Comparison of ENCODE assay signal across 19 cellular contexts in the genomic region with DNA sequence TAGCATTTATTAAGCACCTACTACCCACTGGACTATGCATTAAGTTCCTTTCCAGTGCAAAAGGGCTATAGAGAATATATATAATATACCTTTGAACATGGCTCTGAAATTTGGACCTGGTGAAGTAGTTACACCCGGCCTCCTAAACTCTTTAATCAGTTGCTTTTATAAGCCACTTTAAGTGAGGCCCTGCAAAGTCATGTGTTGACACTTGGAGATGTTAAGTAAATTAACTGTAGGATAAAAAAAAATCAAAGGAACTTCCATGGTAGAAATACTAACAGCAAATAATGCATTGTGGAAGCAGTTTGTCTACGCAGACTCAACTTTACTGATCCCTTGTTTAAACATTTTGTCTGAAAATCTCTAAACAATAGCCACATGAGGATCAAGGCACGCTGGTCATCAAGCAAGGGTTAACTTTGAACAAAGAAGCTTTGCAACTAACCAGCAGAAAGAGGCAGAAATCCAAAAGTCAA.
DNase-seq lines count a peak whose midpoint lies in the region; ATAC-seq and TF ChIP-seq lines count a peak whose summit lies in the region.
"Had no signal": no experiment of that assay in that cellular context is flagged by ENCODE, and none has a peak within 500 bp of the region (broad histone marks: within the 10 kb centered on the region; RNA-seq: fewer than 3 reads in every experiment).

No MANE protein-coding gene starts in this region.

- H3K9ac ChIP-seq in SK-N-MC (ENCODE audit: insufficient read length) (no peak overlapping the region), mucosa of rectum (ENCODE audit: low read depth in 1 of 2, low read length in 2 of 2) (no peak overlapping the region)

- H3K27me3 ChIP-seq in esophagus squamous epithelium (no peaks in the 10 kb centered on the region), mucosa of rectum (ENCODE audit: control insufficient read depth in 2 of 2, insufficient read depth in 2 of 2, low read length in 2 of 2) (no peaks in the 10 kb centered on the region)
- H3K27me3 ChIP-seq: Peyer's patch had no signal

- H3K36me3 ChIP-seq in SK-N-MC (ENCODE audit: insufficient read depth, low read length) (no peaks in the 10 kb centered on the region), esophagus squamous epithelium (peaks cover 0 to 4% (median 0%) of the 10 kb centered on the region in 3 donors), mucosa of rectum (ENCODE audit: control insufficient read depth in 2 of 2, insufficient read depth in 2 of 2, low read length in 2 of 2) (no peaks in the 10 kb centered on the region)
- H3K36me3 ChIP-seq: Peyer's patch had no signal

- ATAC-seq in omental fat pad (ENCODE audit: low FRiP score) (no peak), HG02885 (IDR thresholded peaks at IDR 0.05; ENCODE audit: poor library complexity, unreplicated experiment) (no peak)

- 36 to 44% methylated on average over 3 of the region's 3 CpGs for WGBS in esophagus squamous epithelium, 2 donors

- H3K4me3 ChIP-seq in SK-N-MC, result no peak overlapping the region
- peak overlapping the region in 1 of 4 donors; percentile 31 for H3K4me3 ChIP-seq in esophagus squamous epithelium
- peak overlapping the region in 1 of 2 donors; percentile 23 for H3K4me3 ChIP-seq in mucosa of rectum (ENCODE audit: low read length in 2 of 2)
- H3K4me3 ChIP-seq: Peyer's patch had no signal

- TF ChIP-seq CTCF in esophagus squamous epithelium (IDR thresholded peaks at IDR 0.05) (no peak), omental fat pad (IDR thresholded peaks at IDR 0.05) (no peak)

- H3K27ac ChIP-seq in SK-N-MC (peak overlapping the region; percentile 53; the same call in 1 of the 2 replicates), esophagus squamous epithelium (peak overlapping the region in 3 of 4 donors; percentile 46 to 87 (median 81)), mucosa of rectum (ENCODE audit: low read depth in 2 of 2, low read length in 2 of 2) (peak overlapping the region; percentile 83 to 89)

- H3K9me3 ChIP-seq in SK-N-MC (ENCODE audit: low read depth, low read length) (no peaks in the 10 kb centered on the region), esophagus squamous epithelium (no peaks in the 10 kb centered on the region), mucosa of rectum (ENCODE audit: control insufficient read depth in 2 of 2, low read length in 2 of 2) (no peaks in the 10 kb centered on the region)
- H3K9me3 ChIP-seq: Peyer's patch had no signal

- H3K4me1 ChIP-seq in esophagus squamous epithelium, result peaks cover under 1 to 82% (median 4%) of the 10 kb centered on the region in 3 donors
- peaks cover 0 to 19% of the 10 kb centered on the region in 2 donors for H3K4me1 ChIP-seq in mucosa of rectum (ENCODE audit: control insufficient read depth in 2 of 2, insufficient read depth in 2 of 2, low read length in 2 of 2)

- DNase-seq in DMS 273 (lab: John Stamatoyannopoulos, UW; ENCODE audit: unreplicated experiment) (peak; percentile 44), DMS 273 treated with DMSO at 0.1 percent for 48 hours (lab: John Stamatoyannopoulos, UW) (no peak), SK-N-MC (ENCODE audit: low read depth, low spot score) (no peak), esophagus squamous epithelium (lab: John Stamatoyannopoulos, UW) (no peak), omental fat pad (ENCODE audit: low spot score) (no peak), AG20443 (ENCODE audit: low spot score) (no peak)
- DNase-seq: 8988T; Calu3; CD8-positive, alpha-beta memory T cell; DMS79; KBM-7; NCI-H1092 treated with DMSO at 0.1 percent for 48 hours; NCI-H1436 treated with DMSO at 0.1 percent for 48 hours; NCI-H1930; NCI-H510A; NCI-H748 treated with DMSO at 0.1 percent for 48 hours; Peyer's patch had no signal

- intact Hi-C loops in esophagus squamous epithelium (cut with DNase I), result no loop called here

- no peak for TF ChIP-seq POLR2A in esophagus squamous epithelium (IDR thresholded peaks at IDR 0.05)
